In the genomic region with DNA sequence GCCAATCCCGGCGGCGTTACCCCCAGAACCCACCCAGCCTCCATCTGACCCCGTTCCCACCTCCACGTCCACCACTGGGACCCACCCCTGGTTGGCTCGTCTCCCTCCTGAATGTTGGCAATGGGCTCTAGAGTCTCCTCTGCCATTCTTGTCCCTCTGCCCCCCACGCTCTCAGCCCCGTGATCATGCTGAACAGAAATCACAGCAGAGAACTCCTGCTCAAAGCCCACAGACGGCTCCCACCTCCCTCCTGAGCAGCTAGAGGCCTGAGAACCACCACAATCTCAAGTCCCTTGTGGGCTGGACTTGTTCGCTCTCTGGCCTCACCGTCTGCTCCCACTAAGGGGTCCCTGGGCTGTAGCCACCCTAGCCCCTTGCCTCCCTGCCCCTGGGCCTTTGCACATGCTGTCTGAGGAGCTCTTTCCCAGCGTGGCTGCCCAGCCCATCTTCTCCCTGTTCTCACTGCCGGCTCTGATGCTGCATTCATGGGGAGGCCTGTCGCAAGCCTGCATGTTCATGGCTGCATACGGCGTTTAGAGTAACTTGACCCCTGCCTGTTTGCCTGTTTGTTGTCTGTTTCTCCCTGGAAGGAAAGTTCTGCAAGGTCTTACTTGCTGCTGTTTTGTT, we compare ENCODE assay signal across 23 cellular contexts. TPM values are rescaled to one million over a fixed set of nuclear protein-coding genes. Genes with fewer than 3 reads are reported as not detected.
DNase-seq lines count a peak whose midpoint lies in the region; ATAC-seq and TF ChIP-seq lines count a peak whose summit lies in the region.
"Had no signal": no experiment of that assay in that cellular context is flagged by ENCODE, and none has a peak within 500 bp of the region (broad histone marks: within the 10 kb centered on the region; RNA-seq: fewer than 3 reads in every experiment).

No MANE protein-coding gene starts in this region.

- no peak for ATAC-seq in Right ventricle myocardium inferior
- no peak for ATAC-seq in left cardiac atrium
- ATAC-seq in HG03045 (IDR thresholded peaks at IDR 0.05; ENCODE audit: unreplicated experiment): no peak

- intact Hi-C loops in Right ventricle myocardium inferior (cut with DNase I) (no loop called here), left cardiac atrium (cut with DNase I) (no loop called here)

- DNase-seq in Right ventricle myocardium inferior (ENCODE audit: missing footprints) (peak; percentile 65), left cardiac atrium (no peak), mesothelial cell of epicardium (ENCODE audit: low spot score in 2 of 2, unreplicated experiment in 2 of 2) (no peak), progenitor cell of endocrine pancreas (ENCODE audit: low spot score, unreplicated experiment) (no peak), SKM-1 (lab: John Stamatoyannopoulos, UW; ENCODE audit: unreplicated experiment) (no peak), OCI-M1 (lab: John Stamatoyannopoulos, UW) (no peak)
- DNase-seq: GM23248; H9; IMR-90; KG1; MG63; NCI-H1105 treated with DMSO at 0.1 percent for 48 hours; NCI-H1930; NCI-H446 treated with DMSO at 0.1 percent for 48 hours; NCI-H526; NCI-H82; NK-92 treated with Interleukin-12 subunit alpha and Interleukin-12 subunit beta, amount 100 ng/mL, for 24 hours; PC-9 had no signal

- H3K9me3 Mint-ChIP-seq in brain (peaks cover 0 to 7% (median 0%) of the 10 kb centered on the region in 5 experiments), mesothelial cell of epicardium (no peaks in the 10 kb centered on the region), progenitor cell of endocrine pancreas (ENCODE audit: low read depth) (no peaks in the 10 kb centered on the region)

- peaks cover 31% of the 10 kb centered on the region for H3K4me1 Mint-ChIP-seq in brain
- peaks cover 37% of the 10 kb centered on the region for H3K4me1 Mint-ChIP-seq in mesothelial cell of epicardium
- peaks cover 17% of the 10 kb centered on the region for H3K4me1 Mint-ChIP-seq in progenitor cell of endocrine pancreas (ENCODE audit: low read depth)

- H3K4me3 Mint-ChIP-seq in brain: no peak overlapping the region
- no peak overlapping the region for H3K4me3 Mint-ChIP-seq in mesothelial cell of epicardium
- no peak overlapping the region for H3K4me3 Mint-ChIP-seq in progenitor cell of endocrine pancreas (ENCODE audit: low read depth)
- H3K4me3 Mint-ChIP-seq: H9 had no signal

- no peaks in the 10 kb centered on the region for H3K36me3 Mint-ChIP-seq in brain
- no peaks in the 10 kb centered on the region for H3K36me3 Mint-ChIP-seq in mesothelial cell of epicardium
- H3K36me3 Mint-ChIP-seq in progenitor cell of endocrine pancreas (ENCODE audit: insufficient read depth): no peaks in the 10 kb centered on the region

- TF ChIP-seq CTCF in brain (conservative IDR thresholded peaks at IDR 0.05) (no peak), mesothelial cell of epicardium (IDR thresholded peaks at IDR 0.05; ENCODE audit: unreplicated experiment) (no peak), progenitor cell of endocrine pancreas (IDR thresholded peaks at IDR 0.05; ENCODE audit: unreplicated experiment) (no peak)

- H3K27ac Mint-ChIP-seq in brain (peak overlapping the region in 3 of 5 experiments; percentile 15 to 66 (median 38)), mesothelial cell of epicardium (peak overlapping the region; percentile 56), progenitor cell of endocrine pancreas (peak overlapping the region; percentile 76)

- H3K27me3 Mint-ChIP-seq in brain: peaks cover 14% of the 10 kb centered on the region
- H3K27me3 Mint-ChIP-seq in mesothelial cell of epicardium (ENCODE audit: low read depth): no peaks in the 10 kb centered on the region
- H3K27me3 Mint-ChIP-seq in progenitor cell of endocrine pancreas: peaks cover 4% of the 10 kb centered on the region

RNA-seq across cellular contexts. Expression of a gene that starts 11.2 kb away (rescaled TPM):
- total RNA-seq in Right ventricle myocardium inferior: 0.41 TPM
- under 1 TPM; 0.18 to 0.79 TPM for total RNA-seq in left cardiac atrium
- polyA plus RNA-seq in brain (ENCODE audit: insufficient read depth, low read depth, low replicate concordance): 0.49 TPM
- not detected in 3 replicates for total RNA-seq in mesothelial cell of epicardium
- total RNA-seq in progenitor cell of endocrine pancreas: not detected in 2 replicates
- total RNA-seq: GM23248, H9, IMR-90, PC-9, RPMI7951, SK-MEL-5 had no signal
- polyA plus RNA-seq: BJ, GM23248, IMR-90 had no signal
